ENCODE assay signal across 13 cellular contexts in the genomic region with DNA sequence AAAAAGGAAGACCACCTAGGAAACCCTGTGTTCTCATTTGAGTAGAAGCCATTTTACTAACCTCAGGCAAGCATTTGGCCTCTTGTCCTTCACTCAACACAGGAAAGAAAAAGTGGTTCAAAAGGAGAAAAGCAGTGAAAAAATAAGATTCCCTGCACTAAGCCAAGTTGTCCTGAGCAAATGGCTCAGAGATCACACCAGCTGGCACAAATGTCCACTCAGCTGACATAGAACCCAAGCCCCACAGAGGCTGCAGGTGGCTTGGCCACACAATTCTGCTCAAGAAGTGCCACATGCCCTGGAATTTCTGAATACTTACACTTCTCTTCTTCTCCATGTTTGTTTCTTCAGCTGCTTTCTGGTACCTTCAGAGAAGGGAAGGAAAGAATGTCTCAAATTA. TPM values are rescaled to one million over a fixed set of nuclear protein-coding genes. Genes with fewer than 3 reads are reported as not detected.
DNase-seq lines count a peak whose midpoint lies in the region; ATAC-seq lines count a peak whose summit lies in the region.
"Had no signal": no experiment of that assay in that cellular context is flagged by ENCODE, and none has a peak within 500 bp of the region (broad histone marks: within the 10 kb centered on the region; RNA-seq: fewer than 3 reads in every experiment).

No MANE protein-coding gene starts in this region.

- peak; percentile 35 for DNase-seq in activated CD8-positive, alpha-beta memory T cell treated with anti-CD3 and anti-CD28 coated beads for 24 hours
- DNase-seq in activated CD8-positive, alpha-beta memory T cell treated with anti-CD3 and anti-CD28 coated beads, Interleukin-2, amount 50 U/mL, for 48 hours: no peak
- DNase-seq in cerebellar cortex (ENCODE audit: low spot score) (peak; percentile 70), myocyte (ENCODE audit: low read depth) (peak; percentile 57), NCI-H2227 treated with DMSO at 0.1 percent for 48 hours (lab: John Stamatoyannopoulos, UW) (no peak)
- DNase-seq: Calu3; CD8-positive, alpha-beta T cell; DMS79 treated with DMSO at 0.1 percent for 48 hours; H7 had no signal

- ATAC-seq in HG03439 (IDR thresholded peaks at IDR 0.05; ENCODE audit: unreplicated experiment): no peak
- ATAC-seq in GM21526 (IDR thresholded peaks at IDR 0.05; ENCODE audit: low FRiP score, unreplicated experiment): no peak
- ATAC-seq: A549; CD8-positive, alpha-beta T cell; GM23338 had no signal

RNA-seq across cellular contexts. Expression of gene LIMA1, which starts 52.0 kb away (rescaled TPM):
- total RNA-seq in myocyte: 137 and 205 TPM in 2 replicates
- polyA plus RNA-seq in myocyte (2012): 112 TPM

Comparison
In these comparisons a context has a peak if more than half of its experiments do, and no peak if none do; other contexts are left out.
1. DNase-seq: peak in activated CD8-positive, alpha-beta memory T cell treated with anti-CD3 and anti-CD28 coated beads for 24 hours (single experiment), cerebellar cortex (single experiment) and myocyte (single experiment); none in activated CD8-positive, alpha-beta memory T cell treated with anti-CD3 and anti-CD28 coated beads, Interleukin-2, amount 50 U/mL, for 48 hours (single experiment) and NCI-H2227 treated with DMSO at 0.1 percent for 48 hours (single experiment).